Comparison of ENCODE assay signal across 11 cellular contexts in genomic region chrX:110286126-110286525, GRCh38.
DNase-seq lines count a peak whose midpoint lies in the region; ATAC-seq, FAIRE-seq and TF ChIP-seq lines count a peak whose summit lies in the region.
"Had no signal": no experiment of that assay in that cellular context is flagged by ENCODE, and none has a peak within 500 bp of the region (broad histone marks: within the 10 kb centered on the region; RNA-seq: fewer than 3 reads in every experiment).

No MANE protein-coding gene starts in this region.

- no peaks in the 10 kb centered on the region for H3K36me3 ChIP-seq in brain microvascular endothelial cell (replicated peaks)

- in situ Hi-C loops in brain microvascular endothelial cell (cut with HindIII; ENCODE audit: low pct_ligation_motif_present, low sequenced_read_pairs), result no loop called here

- FAIRE-seq in HTR-8/SVneo (lab: Jason Lieb, UNC), result no peak

- DNase-seq in EL (peak; percentile 81), HTR-8/SVneo (ENCODE audit: insufficient read length, low spot score) (peak; percentile 5), brain microvascular endothelial cell (peak; percentile 77), non-pigmented ciliary epithelial cell (ENCODE audit: low read depth) (peak; percentile 57), NCI-H1105 treated with DMSO at 0.1 percent for 48 hours (lab: John Stamatoyannopoulos, UW) (no peak), retina (no peak)
- DNase-seq in activated CD4-positive, alpha-beta T cell treated with anti-CD3 and anti-CD28 coated beads, Interleukin-2, amount 50 U/mL, for 48 hours, result no peak
- DNase-seq: activated CD4-positive, alpha-beta T cell treated with anti-CD3 and anti-CD28 coated beads for 36 hours; central memory CD4-positive, alpha-beta T cell; posterior cingulate gyrus had no signal

- ATAC-seq in GM21447 (IDR thresholded peaks at IDR 0.05; ENCODE audit: unreplicated experiment), result no peak
- ATAC-seq: activated CD4-positive, alpha-beta T cell treated with anti-CD3 and anti-CD28 coated beads for 36 hours had no signal

- no peak for TF ChIP-seq CTCF in brain microvascular endothelial cell (IDR thresholded peaks at IDR 0.05; ENCODE audit: low read depth, low read length, missing control alignments)

- H3K4me3 ChIP-seq in brain microvascular endothelial cell (ENCODE audit: low read depth, low read length), result no peak overlapping the region

- no peaks in the 10 kb centered on the region for H3K27me3 ChIP-seq in brain microvascular endothelial cell (replicated peaks)

- H3K27ac ChIP-seq in brain microvascular endothelial cell, result peak overlapping the region; percentile 94

Comparison
In these comparisons a context has a peak if more than half of its experiments do, and no peak if none do; other contexts are left out.
1. DNase-seq: peak in EL (single experiment), HTR-8/SVneo (single experiment), brain microvascular endothelial cell (single experiment) and non-pigmented ciliary epithelial cell (single experiment); none in NCI-H1105 treated with DMSO at 0.1 percent for 48 hours (single experiment), retina (single experiment) and activated CD4-positive, alpha-beta T cell treated with anti-CD3 and anti-CD28 coated beads, Interleukin-2, amount 50 U/mL, for 48 hours (0 of 2).